ENCODE assay signal across 17 cellular contexts in genomic region chr4:62075082-62075481, GRCh38.
DNase-seq lines count a peak whose midpoint lies in the region; FAIRE-seq and TF ChIP-seq lines count a peak whose summit lies in the region.
"Had no signal": no experiment of that assay in that cellular context is flagged by ENCODE, and none has a peak within 500 bp of the region (broad histone marks: within the 10 kb centered on the region; RNA-seq: fewer than 3 reads in every experiment).

No MANE protein-coding gene starts in this region.

- H3K4me3 ChIP-seq in H1 (ENCODE audit: extremely low read depth in 1 of 4, insufficient read depth in 2 of 4, low read depth in 3 of 4, low read length in 4 of 4) = no peak overlapping the region
- H3K4me3 ChIP-seq: GM23248 had no signal

- no peak overlapping the region for H2BK5ac ChIP-seq in H9 (ENCODE audit: insufficient read length, low read length)
- H2BK5ac ChIP-seq in H1 (ENCODE audit: low read depth, low read length) = no peak overlapping the region

- DNase-seq in H9 (no peak), H1 (ENCODE audit: low read depth in 1 of 2, low spot score in 2 of 2) (no peak), neural crest cell (ENCODE audit: low read depth, low spot score) (no peak), retina (no peak), NCI-H187 (lab: John Stamatoyannopoulos, UW) (no peak), GM12892 (ENCODE audit: insufficient read length) (no peak)
- DNase-seq: C1 segment of cervical spinal cord; Calu3; CD4-positive, alpha-beta memory T cell; COR-L47; DMS53; DND-41; GM23248; HCEC 1CT had no signal

- POLR2A ChIA-PET in H1 (lab: Charles Lee; ENCODE audit: partially characterized antibody) = no interaction called here

- TF ChIP-seq EP300 in H1 (IDR thresholded peaks at IDR 0.05; ENCODE audit: borderline replicate concordance in 1 of 2, low read depth in 2 of 2, low read length in 2 of 2) = no peak

- H3K79me2 ChIP-seq in H9 (ENCODE audit: insufficient read depth, low read length) (no peaks in the 10 kb centered on the region), H1 (ENCODE audit: control insufficient read depth in 1 of 2, insufficient read depth in 2 of 2, low read length in 2 of 2) (no peaks in the 10 kb centered on the region)

- H3K14ac ChIP-seq in H9 (ENCODE audit: insufficient read depth, low read length) (no peak overlapping the region), H1 (ENCODE audit: insufficient read length) (no peak overlapping the region)

- H3K4me1 Mint-ChIP-seq in H9 (peaks cover 37 to 46% of the 10 kb centered on the region in 2 experiments), neural crest cell (no peaks in the 10 kb centered on the region)
- H3K4me1 Mint-ChIP-seq: CD4-positive, alpha-beta memory T cell had no signal

- no peak overlapping the region for H3K27ac ChIP-seq in H9 (ENCODE audit: insufficient read length, low read depth, low read length)
- H3K27ac ChIP-seq in H1 (ENCODE audit: low read depth, low read length) = no peak overlapping the region
- H3K27ac ChIP-seq: GM23248 had no signal

- H2BK15ac ChIP-seq in H9 (ENCODE audit: low read depth, low read length) = no peak overlapping the region
- no peak overlapping the region for H2BK15ac ChIP-seq in H1 (ENCODE audit: low read length)

- FAIRE-seq in H1 (lab: Jason Lieb, UNC) (peak; percentile 48), GM12892 (lab: Jason Lieb, UNC) (no peak)
- FAIRE-seq: G401.6, GM19239, H54 had no signal

- no peak overlapping the region for H3T11ph ChIP-seq in H9 (ENCODE audit: low read length)

- H4K91ac ChIP-seq in H9 (ENCODE audit: insufficient read length, low read depth, low read length) (no peak overlapping the region), H1 (replicated peaks; ENCODE audit: insufficient read length, low read length) (no peak overlapping the region)

- H3K23ac ChIP-seq in H9 (ENCODE audit: insufficient read length, low read depth, low read length) (no peak overlapping the region), H1 (ENCODE audit: insufficient read length) (no peak overlapping the region)

- no peaks in the 10 kb centered on the region for H3K9me3 Mint-ChIP-seq in H9
- no peaks in the 10 kb centered on the region for H3K9me3 Mint-ChIP-seq in neural crest cell

- H3K36me3 ChIP-seq in H1 (ENCODE audit: control insufficient read depth in 2 of 4, insufficient read depth in 4 of 4, low read length in 3 of 4) = no peaks in the 10 kb centered on the region

- H3K4ac ChIP-seq in H9 (ENCODE audit: low read depth, low read length) = no peak overlapping the region
- H3K4ac ChIP-seq in H1 (replicated peaks; ENCODE audit: insufficient read length, low read depth, low read length) = no peak overlapping the region

- TF ChIP-seq RAD21 in H1 (IDR thresholded peaks at IDR 0.05 in 1 of 2, conservative IDR thresholded peaks at IDR 0.05 in 1 of 2; ENCODE audit: low read depth in 2 of 2, low read length in 2 of 2) = no peak

- H4K5ac ChIP-seq in H9 (ENCODE audit: insufficient read length, low read depth, low read length) (no peak overlapping the region), H1 (ENCODE audit: insufficient read length, low read depth, low read length) (no peak overlapping the region)

- TF ChIP-seq CTCF in H9 (conservative IDR thresholded peaks at IDR 0.05) (no peak), H1 (IDR thresholded peaks at IDR 0.05; ENCODE audit: control extremely low read depth in 1 of 3, insufficient read depth in 1 of 3, low read depth in 1 of 3, low read length in 3 of 3) (no peak), neural crest cell (conservative IDR thresholded peaks at IDR 0.05) (no peak)

- no peak overlapping the region for H2AFZ ChIP-seq in H9 (ENCODE audit: low read length)
- H2AFZ ChIP-seq in H1 (ENCODE audit: low read length) = no peak overlapping the region
- H2AFZ ChIP-seq: GM23248 had no signal

- H3K4me3 Mint-ChIP-seq in H9 (no peak overlapping the region; a peak in 1 of 5 replicates), neural crest cell (no peak overlapping the region)
- H3K4me3 Mint-ChIP-seq: CD4-positive, alpha-beta memory T cell had no signal

- H2BK12ac ChIP-seq in H9 (ENCODE audit: insufficient read length, low read depth, low read length) (no peak overlapping the region), H1 (ENCODE audit: low read depth, low read length) (no peak overlapping the region)

- H3K9me3 ChIP-seq in H9 (ENCODE audit: control insufficient read depth, low read depth, low read length) (no peaks in the 10 kb centered on the region), H1 (ENCODE audit: insufficient read depth in 2 of 2, low read depth in 1 of 2, low read length in 1 of 2) (no peaks in the 10 kb centered on the region)

- H3K4me2 ChIP-seq in H9 (ENCODE audit: insufficient read depth, insufficient read length, low read length) = no peak overlapping the region
- no peak overlapping the region for H3K4me2 ChIP-seq in H1 (ENCODE audit: insufficient read depth in 1 of 2, low read depth in 2 of 2, low read length in 2 of 2)

- H3K27ac Mint-ChIP-seq in H9 (peak overlapping the region in 2 of 3 experiments; percentile 45 to 78; a peak in 1 of 7 replicates), neural crest cell (ENCODE audit: unreplicated experiment) (peak overlapping the region; percentile 27)
- H3K27ac Mint-ChIP-seq: CD4-positive, alpha-beta memory T cell had no signal

- no peak overlapping the region for H3K18ac ChIP-seq in H9 (ENCODE audit: insufficient read length, low read depth, low read length)
- no peak overlapping the region for H3K18ac ChIP-seq in H1 (ENCODE audit: extremely low read depth, low read length)

- H3K4me1 ChIP-seq in H9 (ENCODE audit: insufficient read depth, low read length) (no peaks in the 10 kb centered on the region; the same call in 1 of the 2 replicates), H1 (replicated peaks in 1 of 4; ENCODE audit: control insufficient read depth in 3 of 4, insufficient read depth in 4 of 4, low read length in 3 of 4) (peaks cover 0 to 3% (median under 1%) of the 10 kb centered on the region in 4 experiments; a peak in 1 of 7 replicates)

- H3K56ac ChIP-seq in H9 (ENCODE audit: insufficient read length, low read depth, low read length) = no peak overlapping the region
- no peak overlapping the region for H3K56ac ChIP-seq in H1 (replicated peaks; ENCODE audit: insufficient read length, low read depth, low read length)

- no peaks in the 10 kb centered on the region for H4K20me1 ChIP-seq in H9 (ENCODE audit: control insufficient read depth, insufficient read depth, insufficient read length)
- H4K20me1 ChIP-seq in H1 (replicated peaks in 1 of 2; ENCODE audit: control insufficient read depth in 1 of 2, insufficient read depth in 2 of 2, low read length in 2 of 2) = no peaks in the 10 kb centered on the region

- H4K8ac ChIP-seq in H9 (replicated peaks; ENCODE audit: insufficient read length, low read depth, low read length) = no peak overlapping the region
- H4K8ac ChIP-seq in H1 (ENCODE audit: extremely low read depth, insufficient read depth, low read length) = no peak overlapping the region

- no peak overlapping the region for H3K9ac ChIP-seq in H9 (ENCODE audit: extremely low read depth, insufficient read length, low read length)
- H3K9ac ChIP-seq in H1 (replicated peaks in 1 of 4; ENCODE audit: extremely low read depth in 1 of 4, low read depth in 3 of 4, low read length in 3 of 4) = no peak overlapping the region
- H3K9ac ChIP-seq: GM23248 had no signal

- H3K27me3 Mint-ChIP-seq in H9 (ENCODE audit: low read depth) (no peaks in the 10 kb centered on the region), neural crest cell (ENCODE audit: low read depth) (no peaks in the 10 kb centered on the region)
- H3K27me3 Mint-ChIP-seq: CD4-positive, alpha-beta memory T cell had no signal

- no peaks in the 10 kb centered on the region for H3K27me3 ChIP-seq in H9 (ENCODE audit: insufficient read depth, low read length)
- no peaks in the 10 kb centered on the region for H3K27me3 ChIP-seq in H1 (replicated peaks in 1 of 4; ENCODE audit: control insufficient read depth in 3 of 4, extremely low read depth in 1 of 4, insufficient read depth in 3 of 4, low read length in 3 of 4)

- TF ChIP-seq POLR2A in H1 (IDR thresholded peaks at IDR 0.05; ENCODE audit: control extremely low read depth in 1 of 2, low read depth in 2 of 2, low read length in 2 of 2) (no peak), GM12892 (IDR thresholded peaks at IDR 0.05; ENCODE audit: low read depth, low read length) (no peak)

- H3K23me2 ChIP-seq in H9 (ENCODE audit: insufficient read length, low read depth, low read length, poor library complexity, severe bottlenecking) (no peaks in the 10 kb centered on the region), H1 (ENCODE audit: low read depth, low read length) (no peaks in the 10 kb centered on the region)

- no peaks in the 10 kb centered on the region for H3K79me1 ChIP-seq in H9 (ENCODE audit: insufficient read depth, low read depth, low read length, poor library complexity, severe bottlenecking)
- H3K79me1 ChIP-seq in H1 (ENCODE audit: low read depth, low read length) = no peaks in the 10 kb centered on the region

- H2BK120ac ChIP-seq in H9 (ENCODE audit: low read depth, low read length, poor library complexity, severe bottlenecking) = no peak overlapping the region
- H2BK120ac ChIP-seq in H1 (replicated peaks; ENCODE audit: low read depth, low read length) = peak overlapping the region; percentile 21

- H3K36me3 Mint-ChIP-seq in H9 (ENCODE audit: insufficient read depth in 1 of 3, low read depth in 3 of 3) (peaks cover 0 to 5% (median 0%) of the 10 kb centered on the region in 3 experiments; a peak in 4 of 7 replicates), neural crest cell (ENCODE audit: low read depth) (peaks cover 6% of the 10 kb centered on the region)
- H3K36me3 Mint-ChIP-seq: CD4-positive, alpha-beta memory T cell had no signal

- H2AK5ac ChIP-seq in H9 (ENCODE audit: insufficient read length, low read length) (no peak overlapping the region), H1 (ENCODE audit: low read depth, low read length) (no peak overlapping the region)

- H2BK20ac ChIP-seq in H9 (ENCODE audit: low read depth, low read length, poor library complexity, severe bottlenecking) (no peak overlapping the region), H1 (ENCODE audit: low read length) (no peak overlapping the region)

- WGBS in H9 (ENCODE audit: extremely low coverage, insufficient read length, low lambda C conversion rate) = no CpG with 5 or more reads among the region's 2 CpGs
- WGBS in H1 (ENCODE audit: extremely low coverage in 1 of 2, insufficient coverage in 1 of 2, insufficient read length in 1 of 2, insufficient replicate concordance in 2 of 2, low coverage in 1 of 2, low lambda C conversion rate in 2 of 2, missing lambda C conversion rate in 1 of 2), 2 experiments = 70% methylated on average over 2 of the region's 2 CpGs; no CpG with 5 or more reads in 1 of the 2 experiments

- CTCF ChIA-PET in H1 (lab: Charles Lee; ENCODE audit: partially characterized antibody) = no interaction called here

TF ChIP-seq in H1, 55 proteins besides CTCF, POLR2A, EP300 and RAD21 (continues in another document):
- TF ChIP-seq BACH1 (IDR thresholded peaks at IDR 0.05; ENCODE audit: low read length) (no peak), NANOG (IDR thresholded peaks at IDR 0.05; ENCODE audit: insufficient read depth, low read depth, low read length, poor library complexity, severe bottlenecking) (no peak), CHD2 (IDR thresholded peaks at IDR 0.05; ENCODE audit: low read length) (no peak)
